In the genomic region with DNA sequence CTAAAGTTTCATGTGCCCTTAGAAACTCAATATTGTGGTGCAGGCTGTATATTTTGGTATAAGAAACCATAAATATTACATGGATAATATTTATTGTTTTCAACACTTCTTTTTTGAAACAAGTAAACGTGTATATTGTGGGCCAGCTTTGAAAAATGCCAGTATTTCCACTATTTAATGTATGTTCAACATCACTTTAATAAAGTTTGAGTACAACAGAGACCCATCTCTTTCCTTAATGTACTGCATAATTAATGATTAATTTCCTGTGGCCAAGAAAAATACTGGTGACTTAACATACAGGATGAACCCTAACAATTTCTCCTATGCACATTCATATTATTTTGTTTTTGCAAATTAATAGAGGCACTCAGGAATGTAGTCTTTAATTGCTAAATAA, we compare ENCODE assay signal across 1 cellular context.
TF ChIP-seq lines count a peak whose summit lies in the region.

No MANE protein-coding gene starts in this region.

TF ChIP-seq in GM23338, 12 proteins besides CTCF, POLR2A, EP300 and RAD21:
- TF ChIP-seq, protein P1, sequence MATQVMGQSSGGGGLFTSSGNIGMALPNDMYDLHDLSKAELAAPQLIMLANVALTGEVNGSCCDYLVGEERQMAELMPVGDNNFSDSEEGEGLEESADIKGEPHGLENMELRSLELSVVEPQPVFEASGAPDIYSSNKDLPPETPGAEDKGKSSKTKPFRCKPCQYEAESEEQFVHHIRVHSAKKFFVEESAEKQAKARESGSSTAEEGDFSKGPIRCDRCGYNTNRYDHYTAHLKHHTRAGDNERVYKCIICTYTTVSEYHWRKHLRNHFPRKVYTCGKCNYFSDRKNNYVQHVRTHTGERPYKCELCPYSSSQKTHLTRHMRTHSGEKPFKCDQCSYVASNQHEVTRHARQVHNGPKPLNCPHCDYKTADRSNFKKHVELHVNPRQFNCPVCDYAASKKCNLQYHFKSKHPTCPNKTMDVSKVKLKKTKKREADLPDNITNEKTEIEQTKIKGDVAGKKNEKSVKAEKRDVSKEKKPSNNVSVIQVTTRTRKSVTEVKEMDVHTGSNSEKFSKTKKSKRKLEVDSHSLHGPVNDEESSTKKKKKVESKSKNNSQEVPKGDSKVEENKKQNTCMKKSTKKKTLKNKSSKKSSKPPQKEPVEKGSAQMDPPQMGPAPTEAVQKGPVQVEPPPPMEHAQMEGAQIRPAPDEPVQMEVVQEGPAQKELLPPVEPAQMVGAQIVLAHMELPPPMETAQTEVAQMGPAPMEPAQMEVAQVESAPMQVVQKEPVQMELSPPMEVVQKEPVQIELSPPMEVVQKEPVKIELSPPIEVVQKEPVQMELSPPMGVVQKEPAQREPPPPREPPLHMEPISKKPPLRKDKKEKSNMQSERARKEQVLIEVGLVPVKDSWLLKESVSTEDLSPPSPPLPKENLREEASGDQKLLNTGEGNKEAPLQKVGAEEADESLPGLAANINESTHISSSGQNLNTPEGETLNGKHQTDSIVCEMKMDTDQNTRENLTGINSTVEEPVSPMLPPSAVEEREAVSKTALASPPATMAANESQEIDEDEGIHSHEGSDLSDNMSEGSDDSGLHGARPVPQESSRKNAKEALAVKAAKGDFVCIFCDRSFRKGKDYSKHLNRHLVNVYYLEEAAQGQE (IDR thresholded peaks at IDR 0.05; ENCODE audit: unreplicated experiment), result no peak
- TF ChIP-seq CREB1 (CRISPR knock-in tag; IDR thresholded peaks at IDR 0.05; ENCODE audit: low read depth), result no peak
